Comparison of ENCODE assay signal across 8 cellular contexts in the genomic region with DNA sequence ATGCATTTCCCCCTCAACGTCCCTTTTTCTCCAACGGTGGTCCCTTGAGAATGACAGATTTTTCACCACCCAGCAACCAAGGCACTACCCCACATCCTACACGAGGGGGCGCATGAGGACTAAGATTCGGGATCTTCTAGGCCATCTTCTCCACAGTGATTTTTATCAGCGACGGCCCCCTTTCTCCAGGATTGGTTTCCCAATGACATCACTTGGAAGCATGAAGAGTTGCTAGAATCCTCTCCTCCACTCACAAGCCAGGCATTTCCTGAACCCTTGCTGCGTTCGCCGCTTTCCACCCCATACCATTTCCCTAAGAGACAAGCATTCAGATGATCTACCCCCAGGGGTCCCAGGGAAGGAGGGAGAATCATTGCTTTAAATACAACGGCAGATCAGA.
DNase-seq lines count a peak whose midpoint lies in the region; ATAC-seq and TF ChIP-seq lines count a peak whose summit lies in the region.

No MANE protein-coding gene starts in this region.

- peaks cover 19% of the 10 kb centered on the region for H3K4me1 Mint-ChIP-seq in activated naive CD8-positive, alpha-beta T cell treated with anti-CD3 and anti-CD28 coated beads for 36 hours

- no peaks in the 10 kb centered on the region for H3K9me3 ChIP-seq in aorta (ENCODE audit: control insufficient read depth, low read length)

- peak overlapping the region in 1 of 2 donors; percentile 48 for H3K27ac ChIP-seq in aorta (ENCODE audit: low read depth in 1 of 2, low read length in 2 of 2)

- H3K4me3 Mint-ChIP-seq in activated naive CD8-positive, alpha-beta T cell treated with anti-CD3 and anti-CD28 coated beads for 36 hours, result no peak overlapping the region

- peaks cover 0 to 3% of the 10 kb centered on the region in 2 donors for H3K4me1 ChIP-seq in aorta (ENCODE audit: control insufficient read depth in 1 of 2, insufficient read depth in 2 of 2, low read length in 2 of 2)

- ATAC-seq in GM21381 (IDR thresholded peaks at IDR 0.05; ENCODE audit: unreplicated experiment) (peak; percentile 88), SK-N-SH treated with all-trans-retinoic acid at 6 μM for 48 hours (peak; percentile 92), left cardiac atrium (peak; percentile 71 to 84), aorta (ENCODE audit: low FRiP score) (peak; percentile 90)

- no peak overlapping the region for H3K4me3 ChIP-seq in aorta (ENCODE audit: low read length in 2 of 2)

- intact Hi-C loops in left cardiac atrium (cut with DNase I) (loop anchor here (1.0 to 10.0 kb wide), 6 partner anchors 192 to 734 kb away; no protein-coding TSS in a partner anchor), aorta (cut with DNase I) (loop anchor here (1.0 to 10.0 kb wide), 6 partner anchors 62 to 734 kb away; no protein-coding TSS in a partner anchor)

- no peaks in the 10 kb centered on the region for H3K36me3 ChIP-seq in aorta (ENCODE audit: control insufficient read depth in 1 of 2, insufficient read depth in 2 of 2, low read length in 1 of 2)

- DNase-seq in COR-L47 (lab: John Stamatoyannopoulos, UW) (peak; percentile 1), LHCN-M2 (ENCODE audit: low read depth) (peak; percentile 90), left cardiac atrium (peak; percentile 69), pulmonary artery endothelial cell (ENCODE audit: low read depth, low spot score) (peak; percentile 78), aorta (peak; percentile 73 to 85)
- peak; percentile 51 for DNase-seq in activated naive CD8-positive, alpha-beta T cell treated with anti-CD3 and anti-CD28 coated beads for 36 hours

- no peaks in the 10 kb centered on the region for H3K36me3 Mint-ChIP-seq in activated naive CD8-positive, alpha-beta T cell treated with anti-CD3 and anti-CD28 coated beads for 36 hours

- no peaks in the 10 kb centered on the region for H3K9me3 Mint-ChIP-seq in activated naive CD8-positive, alpha-beta T cell treated with anti-CD3 and anti-CD28 coated beads for 36 hours

- no peaks in the 10 kb centered on the region for H3K27me3 ChIP-seq in aorta (ENCODE audit: control insufficient read depth in 1 of 2, insufficient read depth in 2 of 2, low read length in 1 of 2)

- peak overlapping the region; percentile 42 for H3K27ac Mint-ChIP-seq in activated naive CD8-positive, alpha-beta T cell treated with anti-CD3 and anti-CD28 coated beads for 36 hours

- WGBS in aorta, 2 donors, result 13 to 16% methylated on average over 11 of the region's 11 CpGs

- H3K27me3 Mint-ChIP-seq in activated naive CD8-positive, alpha-beta T cell treated with anti-CD3 and anti-CD28 coated beads for 36 hours, result no peaks in the 10 kb centered on the region

TF ChIP-seq in SK-N-SH treated with all-trans-retinoic acid at 6 μM for 48 hours, 23 proteins besides CTCF, POLR2A, EP300 and RAD21:
- TF ChIP-seq ZNF565 (CRISPR knock-in tag; conservative IDR thresholded peaks at IDR 0.05; ENCODE audit: low read depth), result no peak
- TF ChIP-seq TSHZ2 (CRISPR knock-in tag; IDR thresholded peaks at IDR 0.05), result no peak
- TF ChIP-seq, protein P1, sequence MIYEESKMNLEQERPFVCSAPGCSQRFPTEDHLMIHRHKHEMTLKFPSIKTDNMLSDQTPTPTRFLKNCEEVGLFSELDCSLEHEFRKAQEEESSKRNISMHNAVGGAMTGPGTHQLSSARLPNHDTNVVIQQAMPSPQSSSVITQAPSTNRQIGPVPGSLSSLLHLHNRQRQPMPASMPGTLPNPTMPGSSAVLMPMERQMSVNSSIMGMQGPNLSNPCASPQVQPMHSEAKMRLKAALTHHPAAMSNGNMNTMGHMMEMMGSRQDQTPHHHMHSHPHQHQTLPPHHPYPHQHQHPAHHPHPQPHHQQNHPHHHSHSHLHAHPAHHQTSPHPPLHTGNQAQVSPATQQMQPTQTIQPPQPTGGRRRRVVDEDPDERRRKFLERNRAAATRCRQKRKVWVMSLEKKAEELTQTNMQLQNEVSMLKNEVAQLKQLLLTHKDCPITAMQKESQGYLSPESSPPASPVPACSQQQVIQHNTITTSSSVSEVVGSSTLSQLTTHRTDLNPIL (CRISPR knock-in tag; IDR thresholded peaks at IDR 0.05; ENCODE audit: low read depth), result no peak
- no peak for TF ChIP-seq ZFP3 (CRISPR knock-in tag; IDR thresholded peaks at IDR 0.05)
TF ChIP-seq in SK-N-SH treated with all-trans-retinoic acid at 6 μM for 48 hours: peak in this region for 0.

Comparison
In these comparisons a context has a peak if more than half of its experiments do, and no peak if none do; other contexts are left out.
1. DNase-seq: peak in every context shown above with its lines; median percentile 90 in LHCN-M2; 79 in aorta; 78 in pulmonary artery endothelial cell; 69 in left cardiac atrium; 51 in activated naive CD8-positive, alpha-beta T cell treated with anti-CD3 and anti-CD28 coated beads for 36 hours; 1 in COR-L47.